Comparison of ENCODE assay signal across 7 cellular contexts in the genomic region with DNA sequence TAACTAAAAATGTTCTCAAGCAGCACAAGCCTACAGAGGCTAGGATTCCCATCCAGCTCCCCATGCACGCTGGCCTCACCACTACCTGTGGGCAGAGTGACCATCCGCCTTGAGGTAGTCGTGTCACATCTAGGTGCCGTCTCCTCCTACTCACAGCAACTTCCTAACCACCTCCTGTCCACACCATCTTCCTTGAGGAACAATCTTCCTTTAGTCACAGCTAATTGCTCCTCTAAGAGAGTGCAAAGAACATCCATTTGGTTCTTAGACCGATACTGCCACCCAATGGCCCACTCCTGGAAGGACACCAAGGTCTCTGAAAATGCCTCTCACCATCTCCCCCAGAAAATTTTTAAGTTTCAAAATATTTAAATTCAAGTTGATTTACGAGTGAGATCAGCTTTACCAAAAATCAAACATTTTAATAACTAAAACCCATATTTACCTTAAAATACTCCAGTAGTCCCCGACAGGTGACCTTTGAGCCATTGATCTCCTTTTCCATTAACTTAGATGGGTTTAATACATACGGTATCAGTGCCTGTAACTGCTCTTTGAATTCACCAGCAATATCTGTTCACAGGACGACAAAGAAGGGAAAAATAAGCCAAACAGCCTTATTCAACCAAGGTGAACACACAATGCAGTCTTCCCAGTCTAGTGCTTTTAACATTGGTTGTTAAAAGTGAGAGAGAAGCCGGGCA.
DNase-seq lines count a peak whose midpoint lies in the region; TF ChIP-seq lines count a peak whose summit lies in the region.

No MANE protein-coding gene starts in this region.

- DNase-seq in GM12865 (ENCODE audit: low read depth) (peak; percentile 73), NCI-H1105 (lab: John Stamatoyannopoulos, UW) (peak; percentile 12), UCSD-AML1 (lab: John Stamatoyannopoulos, UW; ENCODE audit: unreplicated experiment) (peak; percentile 39), brain microvascular endothelial cell (peak; percentile 57), inferior parietal cortex (ENCODE audit: extremely low spot score) (peak; percentile 91), NCI-H187 treated with DMSO at 0.1 percent for 48 hours (lab: John Stamatoyannopoulos, UW) (no peak)
- DNase-seq in stimulated activated CD4-positive, alpha-beta T cell treated with anti-CD3 and anti-CD28 coated beads, Interleukin-15, amount 100 ng/mL, for 48 hours (ENCODE audit: low read depth in 2 of 2), result peak; percentile 50 to 52

- in situ Hi-C loops in brain microvascular endothelial cell (cut with HindIII; ENCODE audit: low pct_ligation_motif_present, low sequenced_read_pairs), result no loop called here

- H3K27me3 ChIP-seq in brain microvascular endothelial cell (replicated peaks), result no peaks in the 10 kb centered on the region

- peaks cover 52% of the 10 kb centered on the region for H3K36me3 ChIP-seq in brain microvascular endothelial cell (replicated peaks)

- H3K4me3 ChIP-seq in GM12865 (ENCODE audit: low read depth, low read length) (no peak overlapping the region), brain microvascular endothelial cell (ENCODE audit: low read depth, low read length) (no peak overlapping the region)

- TF ChIP-seq CTCF in GM12865 (IDR thresholded peaks at IDR 0.05; ENCODE audit: insufficient read depth, low read depth, low read length, missing control alignments) (peak; percentile 76), brain microvascular endothelial cell (IDR thresholded peaks at IDR 0.05; ENCODE audit: low read depth, low read length, missing control alignments) (peak; percentile 89)

- no peak overlapping the region for H3K27ac ChIP-seq in brain microvascular endothelial cell
